Comparison of ENCODE assay signal across 30 cellular contexts in genomic region chr12:30043151-30043550, GRCh38.
DNase-seq lines count a peak whose midpoint lies in the region; ATAC-seq, FAIRE-seq and TF ChIP-seq lines count a peak whose summit lies in the region.
"Had no signal": no experiment of that assay in that cellular context is flagged by ENCODE, and none has a peak within 500 bp of the region (broad histone marks: within the 10 kb centered on the region; RNA-seq: fewer than 3 reads in every experiment).

No MANE protein-coding gene starts in this region.

- TF ChIP-seq CTCF in SK-N-SH (IDR thresholded peaks at IDR 0.05) (no peak), astrocyte (IDR thresholded peaks at IDR 0.05; ENCODE audit: insufficient read depth, low read depth, low read length) (no peak)
- no peak for TF ChIP-seq CTCF in CD4-positive, alpha-beta T cell (IDR thresholded peaks at IDR 0.05)

- 61% methylated on average over 2 of the region's 2 CpGs for WGBS in SK-N-SH (ENCODE audit: low lambda C conversion rate)

- DNase-seq in SK-N-SH (no peak), NCI-H82 treated with DMSO at 0.1 percent for 48 hours (lab: John Stamatoyannopoulos, UW; ENCODE audit: unreplicated experiment) (peak; percentile 40), astrocyte (ENCODE audit: low read depth) (no peak)
- DNase-seq in CD8-positive, alpha-beta memory T cell, result no peak
- DNase-seq in CD4-positive, alpha-beta T cell, result no peak
- no peak for DNase-seq in stimulated activated naive B cell treated with anti-CD40 and anti-IgM and Interleukin-4, amounts not matched to agents 10 μg/mL and 1 μg/mL and 100 μg/mL, for 72 hours
- no peak for DNase-seq in activated CD4-positive, CD25-positive, alpha-beta regulatory T cell (lab: John Stamatoyannopoulos, UW)
- DNase-seq: ACHN, BE2C, DMS153, DND-41, H7, NCI-H1092, NCI-H1417 treated with DMSO at 0.1 percent for 48 hours, NCI-H1694 treated with DMSO at 0.1 percent for 48 hours, NCI-H2081 treated with DMSO at 0.1 percent for 48 hours, NCI-H2171, NCI-H345, NCI-H510A treated with DMSO at 0.1 percent for 48 hours, PC-9, Right ventricle myocardium superior, RPMI8226 had no signal

- TF ChIP-seq EP300 in SK-N-SH (IDR thresholded peaks at IDR 0.05; ENCODE audit: borderline replicate concordance in 1 of 2, low read depth in 1 of 2, low read length in 1 of 2), result no peak

- H3K27ac Mint-ChIP-seq in astrocyte (ENCODE audit: unreplicated experiment), result no peak overlapping the region
- H3K27ac Mint-ChIP-seq in CD8-positive, alpha-beta memory T cell, result no peak overlapping the region
- H3K27ac Mint-ChIP-seq in CD4-positive, alpha-beta T cell, result no peak overlapping the region
- no peak overlapping the region for H3K27ac Mint-ChIP-seq in stimulated activated naive B cell treated with anti-CD40 and anti-IgM and Interleukin-4, amounts not matched to agents 10 μg/mL and 1 μg/mL and 100 μg/mL, for 72 hours
- H3K27ac Mint-ChIP-seq: CD14-positive monocyte had no signal

- peaks cover 12% of the 10 kb centered on the region for H3F3A ChIP-seq in SK-N-SH (replicated peaks; ENCODE audit: insufficient read depth)

- no peaks in the 10 kb centered on the region for H3K9me2 ChIP-seq in SK-N-SH

- peaks cover 14% of the 10 kb centered on the region for H3K4me1 Mint-ChIP-seq in astrocyte (ENCODE audit: low read depth, unreplicated experiment)
- no peaks in the 10 kb centered on the region for H3K4me1 Mint-ChIP-seq in CD8-positive, alpha-beta memory T cell
- no peaks in the 10 kb centered on the region for H3K4me1 Mint-ChIP-seq in CD4-positive, alpha-beta T cell (ENCODE audit: low read depth)
- H3K4me1 Mint-ChIP-seq in stimulated activated naive B cell treated with anti-CD40 and anti-IgM and Interleukin-4, amounts not matched to agents 10 μg/mL and 1 μg/mL and 100 μg/mL, for 72 hours, result no peaks in the 10 kb centered on the region
- H3K4me1 Mint-ChIP-seq: CD14-positive monocyte had no signal

- H3K9ac ChIP-seq in SK-N-SH (no peak overlapping the region), astrocyte (ENCODE audit: low read length) (no peak overlapping the region)
- H3K9ac ChIP-seq: KMS-11 had no signal

- H2AFZ ChIP-seq in SK-N-SH (ENCODE audit: low read depth), result 0 out of 2 replicates have a peak overlapping the region, but pooled peaks have one; percentile 8
- peak overlapping the region; percentile 24 for H2AFZ ChIP-seq in astrocyte (ENCODE audit: low read depth, low read length)
- H2AFZ ChIP-seq: PC-9 had no signal

- TF ChIP-seq RAD21 in SK-N-SH (IDR thresholded peaks at IDR 0.05; ENCODE audit: low read length), result no peak

- no peak overlapping the region for H3K4me3 Mint-ChIP-seq in astrocyte (ENCODE audit: unreplicated experiment)
- no peak overlapping the region for H3K4me3 Mint-ChIP-seq in CD8-positive, alpha-beta memory T cell
- no peak overlapping the region for H3K4me3 Mint-ChIP-seq in CD4-positive, alpha-beta T cell
- no peak overlapping the region for H3K4me3 Mint-ChIP-seq in stimulated activated naive B cell treated with anti-CD40 and anti-IgM and Interleukin-4, amounts not matched to agents 10 μg/mL and 1 μg/mL and 100 μg/mL, for 72 hours
- H3K4me3 Mint-ChIP-seq: CD14-positive monocyte had no signal

- H3K36me3 ChIP-seq in SK-N-SH (replicated peaks in 1 of 2; ENCODE audit: control insufficient read depth in 1 of 2, insufficient read depth in 2 of 2, low read length in 1 of 2) (no peaks in the 10 kb centered on the region), astrocyte (ENCODE audit: insufficient read depth, low read length) (no peaks in the 10 kb centered on the region)
- no peaks in the 10 kb centered on the region for H3K36me3 ChIP-seq in CD8-positive, alpha-beta memory T cell (ENCODE audit: insufficient read depth, low read length)
- H3K36me3 ChIP-seq: BE2C, SJSA1 had no signal

- peaks cover 1% of the 10 kb centered on the region for H3K9me3 Mint-ChIP-seq in astrocyte (ENCODE audit: unreplicated experiment)
- peaks cover 0 to 3% (median 2%) of the 10 kb centered on the region in 5 donors for H3K9me3 Mint-ChIP-seq in CD8-positive, alpha-beta memory T cell
- H3K9me3 Mint-ChIP-seq in CD4-positive, alpha-beta T cell, result peaks cover 10% of the 10 kb centered on the region
- H3K9me3 Mint-ChIP-seq in stimulated activated naive B cell treated with anti-CD40 and anti-IgM and Interleukin-4, amounts not matched to agents 10 μg/mL and 1 μg/mL and 100 μg/mL, for 72 hours, result peaks cover 14 to 15% of the 10 kb centered on the region in 2 donors

- H3K4me3 ChIP-seq in SK-N-SH (ENCODE audit: low read depth in 2 of 2, low read length in 1 of 2) (no peak overlapping the region), astrocyte (ENCODE audit: insufficient read depth, low read depth, low read length) (no peak overlapping the region)
- H3K4me3 ChIP-seq in CD8-positive, alpha-beta memory T cell (ENCODE audit: low read length), result no peak overlapping the region
- H3K4me3 ChIP-seq: PC-9, SJSA1 had no signal

- no peaks in the 10 kb centered on the region for H3K27me3 ChIP-seq in SK-N-SH (ENCODE audit: insufficient read depth)
- H3K27me3 ChIP-seq in astrocyte (ENCODE audit: insufficient read depth, low read length), result no peaks in the 10 kb centered on the region
- H3K27me3 ChIP-seq in CD8-positive, alpha-beta memory T cell (ENCODE audit: insufficient read depth, low read length, poor library complexity, severe bottlenecking), result no peaks in the 10 kb centered on the region
- H3K27me3 ChIP-seq in CD4-positive, alpha-beta T cell (ENCODE audit: control insufficient read depth, insufficient read depth, low read length), result no peaks in the 10 kb centered on the region
- H3K27me3 ChIP-seq: BE2C, SJSA1 had no signal

- H3K27ac ChIP-seq in SK-N-SH (ENCODE audit: low read depth in 2 of 2, low read length in 1 of 2) (no peak overlapping the region), astrocyte (ENCODE audit: low read depth, low read length) (no peak overlapping the region)
- no peak overlapping the region for H3K27ac ChIP-seq in CD8-positive, alpha-beta memory T cell (ENCODE audit: low read depth, low read length)
- H3K27ac ChIP-seq in CD4-positive, alpha-beta T cell (ENCODE audit: low read depth, low read length), result no peak overlapping the region
- H3K27ac ChIP-seq: 22Rv1, KMS-11, PC-9, SJSA1 had no signal

- H3K36me3 Mint-ChIP-seq in astrocyte (ENCODE audit: low read depth, unreplicated experiment), result no peaks in the 10 kb centered on the region
- H3K36me3 Mint-ChIP-seq in CD8-positive, alpha-beta memory T cell, result peaks cover 0 to 3% (median 1%) of the 10 kb centered on the region in 3 donors
- H3K36me3 Mint-ChIP-seq in CD4-positive, alpha-beta T cell (ENCODE audit: low read depth), result no peaks in the 10 kb centered on the region
- no peaks in the 10 kb centered on the region for H3K36me3 Mint-ChIP-seq in stimulated activated naive B cell treated with anti-CD40 and anti-IgM and Interleukin-4, amounts not matched to agents 10 μg/mL and 1 μg/mL and 100 μg/mL, for 72 hours
- H3K36me3 Mint-ChIP-seq: CD14-positive monocyte had no signal

- intact Hi-C loops in CD4-positive, alpha-beta T cell (cut with DNase I, micrococcal nuclease), result no loop called here

- no peaks in the 10 kb centered on the region for H3K27me3 Mint-ChIP-seq in astrocyte (ENCODE audit: low read depth, unreplicated experiment)
- peaks cover 0 to 2% of the 10 kb centered on the region in 2 donors for H3K27me3 Mint-ChIP-seq in CD8-positive, alpha-beta memory T cell
- no peaks in the 10 kb centered on the region for H3K27me3 Mint-ChIP-seq in CD4-positive, alpha-beta T cell
- no peaks in the 10 kb centered on the region for H3K27me3 Mint-ChIP-seq in stimulated activated naive B cell treated with anti-CD40 and anti-IgM and Interleukin-4, amounts not matched to agents 10 μg/mL and 1 μg/mL and 100 μg/mL, for 72 hours

- ATAC-seq in SK-N-SH treated with all-trans-retinoic acid at 6 μM for 48 hours, result no peak
- no peak for ATAC-seq in CD4-positive, alpha-beta T cell (ENCODE audit: poor library complexity)
- ATAC-seq in stimulated activated naive B cell treated with anti-CD40 and anti-IgM and Interleukin-4, amounts not matched to agents 10 μg/mL and 1 μg/mL and 100 μg/mL, for 72 hours (replicated peaks), result no peak

- H3K79me2 ChIP-seq in SK-N-SH (ENCODE audit: insufficient read depth) (no peaks in the 10 kb centered on the region), astrocyte (ENCODE audit: insufficient read depth, low read length) (no peaks in the 10 kb centered on the region)

- H4K20me1 ChIP-seq in SK-N-SH (ENCODE audit: insufficient read depth) (no peaks in the 10 kb centered on the region), astrocyte (ENCODE audit: insufficient read depth, low read length) (no peaks in the 10 kb centered on the region)

- H3K4me2 ChIP-seq in SK-N-SH, result no peak overlapping the region
- no peak overlapping the region for H3K4me2 ChIP-seq in astrocyte (ENCODE audit: low read length)
- H3K4me2 ChIP-seq: KMS-11, PC-9 had no signal

- H3K4me1 ChIP-seq in SK-N-SH (ENCODE audit: control insufficient read depth in 1 of 2, insufficient read depth in 2 of 2, low read depth in 1 of 2, low read length in 1 of 2) (no peaks in the 10 kb centered on the region; a peak in 3 of 4 replicates), astrocyte (ENCODE audit: insufficient read depth, low read length) (peaks cover 20% of the 10 kb centered on the region)
- H3K4me1 ChIP-seq in CD8-positive, alpha-beta memory T cell (ENCODE audit: insufficient read depth, low read length), result no peaks in the 10 kb centered on the region

- H3K9me3 ChIP-seq in SK-N-SH, result no peaks in the 10 kb centered on the region
- no peaks in the 10 kb centered on the region for H3K9me3 ChIP-seq in astrocyte (ENCODE audit: insufficient read depth, low read depth, low read length)
- no peaks in the 10 kb centered on the region for H3K9me3 ChIP-seq in CD8-positive, alpha-beta memory T cell (ENCODE audit: low read length)
- no peaks in the 10 kb centered on the region for H3K9me3 ChIP-seq in CD4-positive, alpha-beta T cell (ENCODE audit: control insufficient read depth, low read length)
- H3K9me3 ChIP-seq: BE2C, SJSA1 had no signal

- POLR2A ChIA-PET in SK-N-SH (lab: Yijun Ruan, JAX), result no interaction called here
- POLR2A ChIA-PET in CD8-positive, alpha-beta memory T cell (lab: Charles Lee), result no interaction called here
- POLR2A ChIA-PET in CD4-positive, alpha-beta T cell (lab: Charles Lee), result no interaction called here

- CTCF ChIA-PET in SK-N-SH (lab: Yijun Ruan, JAX), result no interaction called here
- CTCF ChIA-PET in CD8-positive, alpha-beta memory T cell (lab: Charles Lee), result no interaction called here
- CTCF ChIA-PET in CD4-positive, alpha-beta T cell (lab: Charles Lee), result no interaction called here

- no peak for FAIRE-seq in astrocyte (lab: Jason Lieb, UNC)
- FAIRE-seq: GM12892, GM19239, HTR-8/SVneo had no signal

TF ChIP-seq in SK-N-SH, 30 proteins besides CTCF, POLR2A, EP300 and RAD21:
- TF ChIP-seq GABPA (IDR thresholded peaks at IDR 0.05; ENCODE audit: low read depth), result no peak
- no peak for TF ChIP-seq TAF1 (IDR thresholded peaks at IDR 0.05; ENCODE audit: borderline replicate concordance, low read depth, low read length)

TF ChIP-seq in SK-N-SH treated with all-trans-retinoic acid at 6 μM for 48 hours, 23 proteins besides CTCF, POLR2A, EP300 and RAD21 (continues in another document):
- no peak for TF ChIP-seq OSR1 (CRISPR knock-in tag; IDR thresholded peaks at IDR 0.05)
- TF ChIP-seq TOX (CRISPR knock-in tag; IDR thresholded peaks at IDR 0.05; ENCODE audit: borderline replicate concordance), result no peak
- TF ChIP-seq PPARA (CRISPR knock-in tag; IDR thresholded peaks at IDR 0.05; ENCODE audit: borderline replicate concordance), result no peak
- no peak for TF ChIP-seq CSDC2 (CRISPR knock-in tag; IDR thresholded peaks at IDR 0.05)
- no peak for TF ChIP-seq ZNF565 (CRISPR knock-in tag; conservative IDR thresholded peaks at IDR 0.05; ENCODE audit: low read depth)
